Comparison of ENCODE assay signal across 9 cellular contexts in genomic region chr2:218516614-218517013, GRCh38. TPM values are rescaled to one million over a fixed set of nuclear protein-coding genes. Genes with fewer than 3 reads are reported as not detected.
DNase-seq lines count a peak whose midpoint lies in the region; ATAC-seq and TF ChIP-seq lines count a peak whose summit lies in the region.
"Had no signal": no experiment of that assay in that cellular context is flagged by ENCODE, and none has a peak within 500 bp of the region (broad histone marks: within the 10 kb centered on the region; RNA-seq: fewer than 3 reads in every experiment).

No MANE protein-coding gene starts in this region.

- BruUV-seq in PC-3 (replicated peaks; lab: Mats Ljungman, UMichigan), result no TSS peak

- intact Hi-C loops in PC-3 (cut with micrococcal nuclease), result no loop called here

- H3K4me3 ChIP-seq in PC-3 (ENCODE audit: low read length), result no peak overlapping the region
- no peak overlapping the region for H3K4me3 ChIP-seq in fibroblast of mammary gland (ENCODE audit: control insufficient read depth, low read depth, low read length)

- H4K20me1 ChIP-seq in PC-3 (ENCODE audit: low read length), result no peaks in the 10 kb centered on the region

- no peaks in the 10 kb centered on the region; the same call in none of the 2 replicates for H3K36me3 ChIP-seq in PC-3 (ENCODE audit: low read depth, low read length)

- peak; percentile 51 for TF ChIP-seq CTCF in PC-3 (conservative IDR thresholded peaks at IDR 0.05; ENCODE audit: low read depth, low read length)
- TF ChIP-seq CTCF in fibroblast of mammary gland (conservative IDR thresholded peaks at IDR 0.05; ENCODE audit: control insufficient read depth, insufficient read depth, low read depth, low read length), result peak; percentile 47

- H3K9me3 ChIP-seq in PC-3 (ENCODE audit: low read length), result no peaks in the 10 kb centered on the region

- H3K9ac ChIP-seq in PC-3 (ENCODE audit: low read length), result no peak overlapping the region

- DNase-seq in stimulated activated CD4-positive, alpha-beta T cell treated with anti-CD3 and anti-CD28 coated beads, Interleukin-4, amount 100 ng/mL, for 24 hours, result peak; percentile 7
- DNase-seq in stimulated activated CD4-positive, alpha-beta T cell treated with anti-CD3 and anti-CD28 coated beads, Interleukin-1b, Interleukin-23, amount 100 ng/mL, for 48 hours, result no peak
- peak; percentile 34 for DNase-seq in PC-3
- DNase-seq in fibroblast of mammary gland (ENCODE audit: low read depth), result peak; percentile 17
- no peak for DNase-seq in NCI-H146 treated with DMSO at 0.1 percent for 48 hours (lab: John Stamatoyannopoulos, UW; ENCODE audit: unreplicated experiment)
- DNase-seq in NCI-H2227 treated with DMSO at 0.1 percent for 48 hours (lab: John Stamatoyannopoulos, UW), result no peak
- no peak for DNase-seq in mucosa of gallbladder (ENCODE audit: low spot score)
- DNase-seq in GM19238 (ENCODE audit: insufficient read length, low spot score), result no peak
- DNase-seq: activated naive CD8-positive, alpha-beta T cell treated with anti-CD3 and anti-CD28 coated beads, Interleukin-2, amount 10 ng/mL, durations not matched to agents 7 days and 5 days had no signal

- no peaks in the 10 kb centered on the region for H3K9me2 ChIP-seq in PC-3 (replicated peaks; ENCODE audit: low read length)

- no peak overlapping the region for H2AFZ ChIP-seq in PC-3 (ENCODE audit: low read length)

- H3K27ac ChIP-seq in PC-3 (ENCODE audit: low read length), result no peak overlapping the region

- H3K79me2 ChIP-seq in PC-3 (ENCODE audit: low read length), result no peaks in the 10 kb centered on the region

- CTCF ChIA-PET in PC-3 (lab: Charles Lee), result interaction anchor here (0.5 to 0.6 kb wide), 2 partner anchors 15 to 91 kb away, joined by 3 to 4 read pairs; no protein-coding TSS in a partner anchor

- H3K4me1 ChIP-seq in PC-3 (ENCODE audit: insufficient read depth, low read length), result no peaks in the 10 kb centered on the region

- no peaks in the 10 kb centered on the region for H3F3A ChIP-seq in PC-3 (ENCODE audit: low read length, unreplicated experiment)

- H3K27me3 ChIP-seq in PC-3 (ENCODE audit: low read length), result no peaks in the 10 kb centered on the region

- no peak overlapping the region for H3K4me2 ChIP-seq in PC-3 (ENCODE audit: low read length)

- POLR2A ChIA-PET in PC-3 (lab: Charles Lee; ENCODE audit: unreplicated experiment), result no interaction called here

- no peak for ATAC-seq in PC-3

RNA-seq across cellular contexts. Expression of gene USP37, which starts 51.5 kb away (rescaled TPM):
- 10.7 and 11.6 TPM in 2 replicates for total RNA-seq in PC-3 (2014; rRNA removed)
- total RNA-seq in mucosa of gallbladder, result 12.0 TPM

RNA-seq across cellular contexts. Expression of gene CNOT9, which starts 52.0 kb away (rescaled TPM):
- 78.0 and 86.8 TPM in 2 replicates for total RNA-seq in PC-3 (2014; rRNA removed)
- total RNA-seq in mucosa of gallbladder, result 27.6 TPM

Comparison
In these comparisons a context has a peak if more than half of its experiments do, and no peak if none do; other contexts are left out.
1. DNase-seq: peak in stimulated activated CD4-positive, alpha-beta T cell treated with anti-CD3 and anti-CD28 coated beads, Interleukin-4, amount 100 ng/mL, for 24 hours (single experiment), PC-3 (single experiment) and fibroblast of mammary gland (single experiment); none in stimulated activated CD4-positive, alpha-beta T cell treated with anti-CD3 and anti-CD28 coated beads, Interleukin-1b, Interleukin-23, amount 100 ng/mL, for 48 hours (single experiment), NCI-H146 treated with DMSO at 0.1 percent for 48 hours (single experiment), NCI-H2227 treated with DMSO at 0.1 percent for 48 hours (single experiment), mucosa of gallbladder (single experiment) and GM19238 (single experiment).